22 cellular contexts compared by ENCODE assay signal in the genomic region with DNA sequence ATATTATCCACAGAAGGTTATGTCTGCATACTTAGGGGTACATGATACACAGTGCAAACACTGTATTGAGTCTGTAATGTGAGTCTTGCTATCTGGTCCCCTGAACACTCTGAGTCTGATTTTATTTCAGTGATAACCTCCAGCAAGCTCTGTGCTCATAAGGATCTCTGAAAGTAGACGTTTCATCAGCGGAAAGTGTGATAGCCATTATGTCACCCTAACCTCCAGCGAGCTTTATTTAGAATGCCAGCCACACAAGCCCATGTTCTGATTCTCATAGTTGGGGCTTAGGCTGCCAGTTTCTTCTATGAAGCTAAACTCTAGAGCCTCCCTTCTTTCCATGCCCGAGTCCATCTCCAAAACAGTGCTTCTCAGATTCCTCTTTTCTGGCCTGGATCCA. TPM values are rescaled to one million over a fixed set of nuclear protein-coding genes. Genes with fewer than 3 reads are reported as not detected.
"Had no signal": no experiment of that assay in that cellular context is flagged by ENCODE, and none has a peak within 500 bp of the region (broad histone marks: within the 10 kb centered on the region; RNA-seq: fewer than 3 reads in every experiment).

No MANE protein-coding gene starts in this region.

- H3K4me3 ChIP-seq: left ventricle myocardium inferior, neural progenitor cell, thyroid gland had no signal

- H3K9me3 Mint-ChIP-seq: activated naive CD4-positive, alpha-beta T cell treated with anti-CD3 and anti-CD28 coated beads, Interleukin-2, amount 50 U/mL, for 24 hours; naive thymus-derived CD8-positive, alpha-beta T cell; neural progenitor cell had no signal

- H3K36me3 Mint-ChIP-seq: activated naive CD4-positive, alpha-beta T cell treated with anti-CD3 and anti-CD28 coated beads, Interleukin-2, amount 50 U/mL, for 24 hours; brain; naive thymus-derived CD8-positive, alpha-beta T cell; neural progenitor cell had no signal

- H3K27ac ChIP-seq: foreskin keratinocyte, left ventricle myocardium inferior, neural progenitor cell, thyroid gland had no signal

- H3K27ac Mint-ChIP-seq: activated CD8-positive, alpha-beta T cell treated with anti-CD3 and anti-CD28 coated beads, Interleukin-2, amount 10 ng/mL, durations not matched to agents 7 days and 5 days; activated naive CD4-positive, alpha-beta T cell treated with anti-CD3 and anti-CD28 coated beads, Interleukin-2, amount 50 U/mL, for 24 hours; naive thymus-derived CD8-positive, alpha-beta T cell; neural progenitor cell had no signal

- DNase-seq: activated CD4-positive, alpha-beta T cell treated with anti-CD3 and anti-CD28 coated beads, Interleukin-2, amount 50 U/mL, for 1 hour; activated CD8-positive, alpha-beta T cell treated with anti-CD3 and anti-CD28 coated beads, Interleukin-2, amount 10 ng/mL, durations not matched to agents 7 days and 5 days; activated gamma-delta T cell treated with Interleukin-2 at 50 U/mL for 16 hours; anterior cingulate cortex; dermis blood vessel endothelial cell; effector memory CD4-positive, alpha-beta T cell; foreskin keratinocyte; glutamatergic neuron; hippocampal formation; left ventricle myocardium inferior; naive thymus-derived CD8-positive, alpha-beta T cell; retina; stimulated activated CD4-positive, alpha-beta T cell treated with anti-CD3 and anti-CD28 coated beads, Interleukin-4, amount 100 ng/mL, for 24 hours; stimulated activated naive CD4-positive, alpha-beta T cell treated with Interleukin-2 at 50 U/mL for 16 hours; substantia nigra; thyroid gland had no signal

- ATAC-seq: activated CD4-positive, CD25-positive, alpha-beta regulatory T cell treated with anti-CD3 and anti-CD28 coated beads, Interleukin-2, amount 50 U/mL, for 24 hours; activated CD8-positive, alpha-beta T cell treated with anti-CD3 and anti-CD28 coated beads, Interleukin-2, amount 10 ng/mL, durations not matched to agents 7 days and 5 days; foreskin keratinocyte; naive thymus-derived CD8-positive, alpha-beta T cell had no signal

- H3K4me3 Mint-ChIP-seq: activated CD8-positive, alpha-beta T cell treated with anti-CD3 and anti-CD28 coated beads, Interleukin-2, amount 10 ng/mL, durations not matched to agents 7 days and 5 days; activated naive CD4-positive, alpha-beta T cell treated with anti-CD3 and anti-CD28 coated beads, Interleukin-2, amount 50 U/mL, for 24 hours had no signal

RNA-seq across cellular contexts. Expression of a gene that starts 3.3 kb away (rescaled TPM):
- total RNA-seq: activated CD8-positive, alpha-beta T cell treated with anti-CD3 and anti-CD28 coated beads, Interleukin-2, amount 10 ng/mL, durations not matched to agents 7 days and 5 days; chondrocyte; naive thymus-derived CD8-positive, alpha-beta T cell; T-helper 2 cell treated with Interferon-gamma antibody and Interleukin-4, amounts not matched to agents 100 ng/mL and 5 ng/mL, for 36 hours had no signal
